ENCODE assay signal across 22 cellular contexts in genomic region chr20:4997207-4997606, GRCh38. TPM values are rescaled to one million over a fixed set of nuclear protein-coding genes. Genes with fewer than 3 reads are reported as not detected.
DNase-seq lines count a peak whose midpoint lies in the region; FAIRE-seq and TF ChIP-seq lines count a peak whose summit lies in the region.
"Had no signal": no experiment of that assay in that cellular context is flagged by ENCODE, and none has a peak within 500 bp of the region (broad histone marks: within the 10 kb centered on the region; RNA-seq: fewer than 3 reads in every experiment).

No MANE protein-coding gene starts in this region.

- H3F3A ChIP-seq in DOHH2 (ENCODE audit: control insufficient read depth, insufficient read depth) (peaks cover 14% of the 10 kb centered on the region), OCI-LY1 (ENCODE audit: insufficient read depth, low read length) (no peaks in the 10 kb centered on the region)

- H3K27ac ChIP-seq in DOHH2 (ENCODE audit: low read depth, low read length) (no peak overlapping the region), OCI-LY1 (ENCODE audit: low read depth, low read length, poor library complexity, severe bottlenecking) (peak overlapping the region; percentile 36), kidney (ENCODE audit: low read depth in 2 of 2, low read length in 2 of 2) (no peak overlapping the region)
- H3K27ac ChIP-seq in CD8-positive, alpha-beta memory T cell (ENCODE audit: low read depth, low read length): no peak overlapping the region

- H4K20me1 ChIP-seq in DOHH2 (ENCODE audit: control insufficient read depth, insufficient read depth, low read depth, low read length) (0 out of 2 replicates have a peak, but pooled peaks cover 7% of the 10 kb centered on the region), OCI-LY1 (ENCODE audit: insufficient read depth, low read length) (no peaks in the 10 kb centered on the region)

- DNase-seq in ELR (ENCODE audit: low read depth) (peak; percentile 47), kidney (peak; percentile 2), NCI-H2029 (lab: John Stamatoyannopoulos, UW) (no peak), foreskin melanocyte (no peak)
- no peak for DNase-seq in CD8-positive, alpha-beta memory T cell
- DNase-seq: ACHN; AML-193; DMS53; GDM1; HCEC 1CT; KBM-7; MM.1S; NCI-H1092 treated with DMSO at 0.1 percent for 48 hours; NCI-H2107; NCI-H69; NK-92 treated with Interleukin-12 subunit alpha and Interleukin-12 subunit beta, amount 100 ng/mL, for 24 hours; OCI-M1; SHP77 treated with DMSO at 0.1 percent for 48 hours had no signal

- no peaks in the 10 kb centered on the region for H3K9me3 ChIP-seq in DOHH2 (ENCODE audit: control insufficient read depth, insufficient read depth, low read length)
- H3K9me3 ChIP-seq in OCI-LY1 (ENCODE audit: low read length): no peaks in the 10 kb centered on the region
- H3K9me3 ChIP-seq in kidney (ENCODE audit: control insufficient read depth in 1 of 2, low read length in 2 of 2): no peaks in the 10 kb centered on the region
- H3K9me3 ChIP-seq in CD8-positive, alpha-beta memory T cell (ENCODE audit: low read length): no peaks in the 10 kb centered on the region

- no peak overlapping the region for H3K9ac ChIP-seq in OCI-LY1 (ENCODE audit: low read length)
- H3K9ac ChIP-seq in kidney (ENCODE audit: low read length in 2 of 2): no peak overlapping the region

- POLR2A ChIA-PET in CD8-positive, alpha-beta memory T cell (lab: Charles Lee): no interaction called here

- H3K4me3 ChIP-seq in DOHH2 (ENCODE audit: low read length) (no peak overlapping the region), OCI-LY1 (ENCODE audit: low read depth, low read length, poor library complexity, severe bottlenecking) (no peak overlapping the region), kidney (ENCODE audit: low read length in 2 of 2) (no peak overlapping the region)
- H3K4me3 ChIP-seq in CD8-positive, alpha-beta memory T cell (ENCODE audit: low read length): no peak overlapping the region

- no peaks in the 10 kb centered on the region for H3K9me2 ChIP-seq in DOHH2 (replicated peaks; ENCODE audit: control insufficient read depth, low read length)
- no peaks in the 10 kb centered on the region for H3K9me2 ChIP-seq in OCI-LY1 (ENCODE audit: low read depth, low read length)

- CTCF ChIA-PET in CD8-positive, alpha-beta memory T cell (lab: Charles Lee): interaction anchor here (1.3 kb wide), 1 partner anchor 104 kb away, joined by 4 read pairs; no protein-coding TSS in a partner anchor

- peak overlapping the region in 1 of 7 donors; percentile 68 for H3K4me3 Mint-ChIP-seq in CD8-positive, alpha-beta memory T cell

- H3K79me2 ChIP-seq in DOHH2 (ENCODE audit: control insufficient read depth, low read length): peaks cover 88% of the 10 kb centered on the region
- peaks cover 86% of the 10 kb centered on the region for H3K79me2 ChIP-seq in OCI-LY1 (ENCODE audit: insufficient read depth, low read length)

- no peak for FAIRE-seq in kidney (lab: Jason Lieb, UNC)
- FAIRE-seq: GM12891, GM18507 had no signal

- peaks cover 0 to 10% (median 2%) of the 10 kb centered on the region in 3 donors for H3K36me3 Mint-ChIP-seq in CD8-positive, alpha-beta memory T cell

- H3K4me1 ChIP-seq in DOHH2 (ENCODE audit: control insufficient read depth, low read length) (peaks cover 90% of the 10 kb centered on the region), OCI-LY1 (ENCODE audit: insufficient read depth, low read length, severe bottlenecking) (peaks cover 87% of the 10 kb centered on the region), kidney (ENCODE audit: control insufficient read depth in 1 of 2, insufficient read depth in 1 of 2, low read depth in 1 of 2, low read length in 2 of 2) (peaks cover 0 to 9% of the 10 kb centered on the region in 2 donors)
- H3K4me1 ChIP-seq in CD8-positive, alpha-beta memory T cell (ENCODE audit: insufficient read depth, low read length): peaks cover 17% of the 10 kb centered on the region

- no peak overlapping the region for H2AFZ ChIP-seq in OCI-LY1 (ENCODE audit: low read length)

- peak overlapping the region; percentile 14; the same call in 1 of the 2 replicates for H3K4me2 ChIP-seq in DOHH2 (ENCODE audit: low read length)
- peak overlapping the region; percentile 6; the same call in 1 of the 2 replicates for H3K4me2 ChIP-seq in OCI-LY1 (ENCODE audit: low read length)

- no peaks in the 10 kb centered on the region for H3K27me3 Mint-ChIP-seq in CD8-positive, alpha-beta memory T cell

- intact Hi-C loops in kidney (cut with DNase I): no loop called here

- H3K4me1 Mint-ChIP-seq in CD8-positive, alpha-beta memory T cell: peaks cover 44 to 63% (median 56%) of the 10 kb centered on the region in 3 donors

- H3K27me3 ChIP-seq in DOHH2 (ENCODE audit: control insufficient read depth, low read length) (no peaks in the 10 kb centered on the region), OCI-LY1 (ENCODE audit: insufficient read depth, low read length) (no peaks in the 10 kb centered on the region)
- H3K27me3 ChIP-seq in CD8-positive, alpha-beta memory T cell (ENCODE audit: insufficient read depth, low read length, poor library complexity, severe bottlenecking): no peaks in the 10 kb centered on the region

- no peak overlapping the region for H3K27ac Mint-ChIP-seq in CD8-positive, alpha-beta memory T cell

- H3K36me3 ChIP-seq in DOHH2 (ENCODE audit: control insufficient read depth, low read length) (peaks cover 3% of the 10 kb centered on the region; the same call in 1 of the 2 replicates), OCI-LY1 (ENCODE audit: insufficient read depth, low read length) (no peaks in the 10 kb centered on the region; the same call in 1 of the 2 replicates), kidney (ENCODE audit: control insufficient read depth in 1 of 2, insufficient read depth in 2 of 2, low read length in 2 of 2) (no peaks in the 10 kb centered on the region)
- no peaks in the 10 kb centered on the region for H3K36me3 ChIP-seq in CD8-positive, alpha-beta memory T cell (ENCODE audit: insufficient read depth, low read length)

- TF ChIP-seq CTCF in DOHH2 (IDR thresholded peaks at IDR 0.05; ENCODE audit: low read depth, low read length, poor library complexity, severe bottlenecking): no peak
- TF ChIP-seq CTCF in OCI-LY1 (IDR thresholded peaks at IDR 0.05; ENCODE audit: low read length): no peak
- TF ChIP-seq CTCF in kidney (IDR thresholded peaks at IDR 0.05; ENCODE audit: borderline replicate concordance, extremely low read depth, insufficient read depth): no peak

- no peaks in the 10 kb centered on the region for H3K9me3 Mint-ChIP-seq in CD8-positive, alpha-beta memory T cell

RNA-seq across cellular contexts. Expression of gene SLC23A2, which starts 4.1 kb away (rescaled TPM):
- 20.5 TPM for total RNA-seq in kidney
- polyA plus RNA-seq in kidney (ENCODE audit: insufficient read depth, low read depth, low replicate concordance): 4.8 TPM
- total RNA-seq in CD8-positive, alpha-beta memory T cell: 10 to 100 TPM; 20.6 to 24.3 TPM
- 6.7 TPM for polyA plus RNA-seq in CD8-positive, alpha-beta memory T cell

Comparison
In these comparisons a context has a peak if more than half of its experiments do, and no peak if none do; other contexts are left out.
1. DNase-seq: peak in ELR (single experiment) and kidney (single experiment); none in CD8-positive, alpha-beta memory T cell (0 of 5), NCI-H2029 (single experiment) and foreskin melanocyte (single experiment).